Comparison of ENCODE assay signal across 11 cellular contexts in the genomic region with DNA sequence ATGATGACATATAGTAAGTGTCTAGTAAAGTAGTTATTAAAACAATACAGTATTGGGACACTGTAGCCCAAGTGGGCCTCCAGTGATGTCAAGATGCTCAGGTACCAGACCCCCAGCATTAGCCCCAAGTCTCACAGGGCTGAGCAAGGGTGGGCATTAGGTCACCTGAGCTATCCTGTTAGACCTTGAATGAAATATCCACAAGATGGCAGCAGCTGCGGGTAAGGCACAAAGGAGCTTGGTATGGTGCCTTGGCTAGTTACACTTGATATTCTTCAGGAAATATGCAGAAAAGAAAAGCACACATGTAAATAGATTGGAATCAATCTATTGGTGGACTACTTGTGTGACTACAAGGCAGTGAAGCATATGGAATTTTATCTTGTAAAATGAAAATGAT.
DNase-seq lines count a peak whose midpoint lies in the region; ATAC-seq and TF ChIP-seq lines count a peak whose summit lies in the region.
"Had no signal": no experiment of that assay in that cellular context is flagged by ENCODE, and none has a peak within 500 bp of the region (broad histone marks: within the 10 kb centered on the region; RNA-seq: fewer than 3 reads in every experiment).

No MANE protein-coding gene starts in this region.

- TF ChIP-seq CTCF in nephron progenitor cell (IDR thresholded peaks at IDR 0.05): peak; percentile 22

- no peaks in the 10 kb centered on the region for H3K4me1 Mint-ChIP-seq in nephron progenitor cell

- H3K27ac ChIP-seq in Karpas-422 (ENCODE audit: low read length): no peak overlapping the region
- H3K27ac ChIP-seq: colonic mucosa had no signal

- peak; percentile 1 to 10 for DNase-seq in NCI-H524 (lab: John Stamatoyannopoulos, UW)
- DNase-seq in NCI-H524 treated with DMSO at 0.1 percent for 48 hours (lab: John Stamatoyannopoulos, UW): no peak
- DNase-seq in Karpas-422: peak; percentile 50
- DNase-seq in UCSD-AML1 (lab: John Stamatoyannopoulos, UW; ENCODE audit: unreplicated experiment): peak; percentile 5
- DNase-seq in nephron progenitor cell: peak; percentile 4
- no peak for DNase-seq in AML-193 (lab: John Stamatoyannopoulos, UW)
- DNase-seq: activated T-cell treated with anti-CD3 and anti-CD28 coated beads, Interleukin-2, amount 50 U/mL, for 4 hours; colonic mucosa; NCI-H774 had no signal

- H3K36me3 Mint-ChIP-seq in nephron progenitor cell (ENCODE audit: low read depth): no peaks in the 10 kb centered on the region

- H3K4me3 Mint-ChIP-seq in nephron progenitor cell: no peak overlapping the region
- H3K4me3 Mint-ChIP-seq: activated T-cell treated with anti-CD3 and anti-CD28 coated beads, Interleukin-2, amount 50 U/mL, for 4 hours had no signal

- no peak overlapping the region for H3K9ac ChIP-seq in Karpas-422 (ENCODE audit: low read length)

- H3K9me2 ChIP-seq in Karpas-422 (replicated peaks; ENCODE audit: insufficient read depth, low read length): no peaks in the 10 kb centered on the region

- H3K4me1 ChIP-seq in Karpas-422 (ENCODE audit: low read length): no peaks in the 10 kb centered on the region
- H3K4me1 ChIP-seq: colonic mucosa had no signal

- H3K4me2 ChIP-seq in Karpas-422 (ENCODE audit: low read depth, low read length, poor library complexity, severe bottlenecking): no peak overlapping the region

- H3K4me3 ChIP-seq in Karpas-422 (ENCODE audit: low read length): no peak overlapping the region
- H3K4me3 ChIP-seq: colonic mucosa had no signal

- H3K9me3 ChIP-seq in Karpas-422 (ENCODE audit: low read length): no peaks in the 10 kb centered on the region
- H3K9me3 ChIP-seq: colonic mucosa had no signal

- H3K36me3 ChIP-seq in Karpas-422 (ENCODE audit: insufficient read depth, low read length): no peaks in the 10 kb centered on the region
- H3K36me3 ChIP-seq: colonic mucosa had no signal

- ATAC-seq in HG03139 (IDR thresholded peaks at IDR 0.05; ENCODE audit: unreplicated experiment) (no peak), HG02588 (IDR thresholded peaks at IDR 0.05; ENCODE audit: unreplicated experiment) (no peak)
- ATAC-seq: activated T-cell treated with anti-CD3 and anti-CD28 coated beads, Interleukin-2, amount 50 U/mL, for 4 hours had no signal

- H4K20me1 ChIP-seq in Karpas-422 (ENCODE audit: insufficient read depth, low read depth, low read length): no peaks in the 10 kb centered on the region

- H2AFZ ChIP-seq in Karpas-422 (ENCODE audit: low read length): 0 out of 2 replicates have a peak overlapping the region, but pooled peaks have one; percentile 86

- H3K27me3 Mint-ChIP-seq in nephron progenitor cell (ENCODE audit: low read depth, poor library complexity): no peaks in the 10 kb centered on the region

- H3K79me2 ChIP-seq in Karpas-422 (ENCODE audit: low read length): no peaks in the 10 kb centered on the region

- H3K9me3 Mint-ChIP-seq in nephron progenitor cell: peaks cover 7% of the 10 kb centered on the region

- no peaks in the 10 kb centered on the region for H3K27me3 ChIP-seq in Karpas-422 (ENCODE audit: low read length)
- H3K27me3 ChIP-seq: colonic mucosa had no signal

- no peak overlapping the region for H3K27ac Mint-ChIP-seq in nephron progenitor cell

Comparison
In these comparisons a context has a peak if more than half of its experiments do, and no peak if none do; other contexts are left out.
1. DNase-seq: peak in NCI-H524 (2 of 2), Karpas-422 (single experiment), UCSD-AML1 (single experiment) and nephron progenitor cell (single experiment); none in NCI-H524 treated with DMSO at 0.1 percent for 48 hours (single experiment) and AML-193 (0 of 2).